In the genomic region with DNA sequence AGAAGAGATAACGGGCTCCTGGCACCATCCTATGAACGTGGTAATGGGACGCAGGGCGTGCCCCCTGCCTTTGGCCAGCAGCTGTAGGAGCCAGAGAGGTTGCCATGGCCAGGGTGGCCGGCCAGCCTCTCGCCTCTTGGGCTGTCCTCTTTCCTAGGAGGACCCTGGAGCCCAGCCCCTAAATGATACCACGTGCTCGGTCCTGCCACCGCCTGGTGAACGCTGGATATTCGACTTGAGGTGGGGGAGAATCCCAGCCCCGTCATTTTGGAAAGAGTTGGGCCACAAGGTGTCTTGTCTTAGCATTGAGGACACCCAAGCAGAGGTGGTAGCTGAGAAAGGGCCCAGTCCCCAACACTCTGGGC, we compare ENCODE assay signal across 1 cellular context.
TF ChIP-seq lines count a peak whose summit lies in the region.

No MANE protein-coding gene starts in this region.

TF ChIP-seq in SK-N-SH, 30 proteins besides CTCF, POLR2A, EP300 and RAD21 (continued from another document):
- TF ChIP-seq, protein P1, sequence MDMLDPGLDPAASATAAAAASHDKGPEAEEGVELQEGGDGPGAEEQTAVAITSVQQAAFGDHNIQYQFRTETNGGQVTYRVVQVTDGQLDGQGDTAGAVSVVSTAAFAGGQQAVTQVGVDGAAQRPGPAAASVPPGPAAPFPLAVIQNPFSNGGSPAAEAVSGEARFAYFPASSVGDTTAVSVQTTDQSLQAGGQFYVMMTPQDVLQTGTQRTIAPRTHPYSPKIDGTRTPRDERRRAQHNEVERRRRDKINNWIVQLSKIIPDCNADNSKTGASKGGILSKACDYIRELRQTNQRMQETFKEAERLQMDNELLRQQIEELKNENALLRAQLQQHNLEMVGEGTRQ (IDR thresholded peaks at IDR 0.05; ENCODE audit: borderline replicate concordance, low read depth, low read length), result no peak
- TF ChIP-seq SIN3A (IDR thresholded peaks at IDR 0.05; ENCODE audit: borderline replicate concordance, low read depth, low read length), result no peak
- no peak for TF ChIP-seq CHD2 (IDR thresholded peaks at IDR 0.05; ENCODE audit: low read length, partially characterized antibody)
- peak; percentile 68 for TF ChIP-seq MAX (IDR thresholded peaks at IDR 0.05; ENCODE audit: low read depth)
- TF ChIP-seq NFIC (IDR thresholded peaks at IDR 0.05; ENCODE audit: borderline replicate concordance), result no peak
- TF ChIP-seq, protein P2, sequence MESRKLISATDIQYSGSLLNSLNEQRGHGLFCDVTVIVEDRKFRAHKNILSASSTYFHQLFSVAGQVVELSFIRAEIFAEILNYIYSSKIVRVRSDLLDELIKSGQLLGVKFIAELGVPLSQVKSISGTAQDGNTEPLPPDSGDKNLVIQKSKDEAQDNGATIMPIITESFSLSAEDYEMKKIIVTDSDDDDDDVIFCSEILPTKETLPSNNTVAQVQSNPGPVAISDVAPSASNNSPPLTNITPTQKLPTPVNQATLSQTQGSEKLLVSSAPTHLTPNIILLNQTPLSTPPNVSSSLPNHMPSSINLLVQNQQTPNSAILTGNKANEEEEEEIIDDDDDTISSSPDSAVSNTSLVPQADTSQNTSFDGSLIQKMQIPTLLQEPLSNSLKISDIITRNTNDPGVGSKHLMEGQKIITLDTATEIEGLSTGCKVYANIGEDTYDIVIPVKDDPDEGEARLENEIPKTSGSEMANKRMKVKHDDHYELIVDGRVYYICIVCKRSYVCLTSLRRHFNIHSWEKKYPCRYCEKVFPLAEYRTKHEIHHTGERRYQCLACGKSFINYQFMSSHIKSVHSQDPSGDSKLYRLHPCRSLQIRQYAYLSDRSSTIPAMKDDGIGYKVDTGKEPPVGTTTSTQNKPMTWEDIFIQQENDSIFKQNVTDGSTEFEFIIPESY (IDR thresholded peaks at IDR 0.05; ENCODE audit: borderline replicate concordance, low read depth), result no peak
- 0 out of 2 replicates have a peak, but pooled peaks have one; percentile 5 for TF ChIP-seq RCOR1 (IDR thresholded peaks at IDR 0.05; ENCODE audit: low read length)
- no peak; the same call in 1 of the 2 replicates for TF ChIP-seq TCF12 (IDR thresholded peaks at IDR 0.05)
- no peak for TF ChIP-seq YY1 (IDR thresholded peaks at IDR 0.05; ENCODE audit: low read depth)
- no peak for TF ChIP-seq FOSL2 (IDR thresholded peaks at IDR 0.05; ENCODE audit: borderline replicate concordance, low read depth)
- TF ChIP-seq RXRA (IDR thresholded peaks at IDR 0.05; ENCODE audit: borderline replicate concordance, low read depth), result no peak
- TF ChIP-seq SMC3 (IDR thresholded peaks at IDR 0.05; ENCODE audit: low read depth, low read length), result peak; percentile 34
- no peak for TF ChIP-seq MEF2A (IDR thresholded peaks at IDR 0.05; ENCODE audit: borderline replicate concordance, low read depth)
- TF ChIP-seq EZH2phosphoT487 (IDR thresholded peaks at IDR 0.05; ENCODE audit: borderline replicate concordance, low read depth), result no peak
- TF ChIP-seq TAF1 (IDR thresholded peaks at IDR 0.05; ENCODE audit: borderline replicate concordance, low read depth, low read length), result no peak
- TF ChIP-seq MXI1 (IDR thresholded peaks at IDR 0.05; ENCODE audit: low read depth, low read length), result peak; percentile 82
- no peak for TF ChIP-seq GABPA (IDR thresholded peaks at IDR 0.05; ENCODE audit: low read depth)
- TF ChIP-seq RFX5 (IDR thresholded peaks at IDR 0.05; ENCODE audit: low read length), result no peak
- no peak for TF ChIP-seq NRF1 (IDR thresholded peaks at IDR 0.05; ENCODE audit: low read depth, low read length)
- no peak for TF ChIP-seq FOXJ3 (CRISPR knock-in tag; IDR thresholded peaks at IDR 0.05)
